7 cellular contexts compared by ENCODE assay signal in genomic region chr3:196080997-196081833, GRCh38.
A peak's percentile ranks its signal among the peaks of the same experiment; 100 is the strongest.
DNase-seq lines count a peak whose midpoint lies in the region; ATAC-seq lines count a peak whose summit lies in the region.

No MANE protein-coding gene starts in this region.

- ATAC-seq in GM18508 (IDR thresholded peaks at IDR 0.05; ENCODE audit: insufficient read depth, unreplicated experiment) (peak; percentile 25), HG02852 (IDR thresholded peaks at IDR 0.05; ENCODE audit: unreplicated experiment) (peak; percentile 28)
- ATAC-seq in activated CD4-positive, CD25-positive, alpha-beta regulatory T cell treated with anti-CD3 and anti-CD28 coated beads, Interleukin-2, amount 50 U/mL, for 24 hours, result peak; percentile 50 to 51
- peak; percentile 59 for ATAC-seq in central memory CD8-positive, alpha-beta T cell (replicated peaks; ENCODE audit: extremely low read depth, poor library complexity, severe bottlenecking)

- peak overlapping the region; percentile 92 for H3K4me3 Mint-ChIP-seq in central memory CD8-positive, alpha-beta T cell

- H3K4me1 Mint-ChIP-seq in central memory CD8-positive, alpha-beta T cell, result peaks cover 53% of the 10 kb centered on the region

- peaks cover 26% of the 10 kb centered on the region for H3K36me3 Mint-ChIP-seq in central memory CD8-positive, alpha-beta T cell (ENCODE audit: insufficient read depth)

- peak; percentile 21 for DNase-seq in NCI-H1694 (lab: John Stamatoyannopoulos, UW)
- peak; percentile 36 to 39 for DNase-seq in central memory CD8-positive, alpha-beta T cell (ENCODE audit: low spot score in 2 of 2)
- DNase-seq in kidney glomerular epithelial cell (lab: John Stamatoyannopoulos, UW), result peak; percentile 50
- DNase-seq in stimulated activated CD4-positive, alpha-beta T cell treated with anti-CD3 and anti-CD28 coated beads, Interleukin-15, amount 100 ng/mL, for 24 hours, result peak; percentile 72

- H3K27me3 Mint-ChIP-seq in central memory CD8-positive, alpha-beta T cell, result no peaks in the 10 kb centered on the region

- H3K27ac Mint-ChIP-seq in central memory CD8-positive, alpha-beta T cell (ENCODE audit: low read depth), result peak overlapping the region; percentile 88

- no peaks in the 10 kb centered on the region for H3K9me3 Mint-ChIP-seq in central memory CD8-positive, alpha-beta T cell

Comparison
In these comparisons a context has a peak if more than half of its experiments do, and no peak if none do; other contexts are left out.
1. Peak in every context shown above with its lines: DNase-seq and ATAC-seq.
2. DNase-seq: peak in every context shown above with its lines; median percentile 72 in stimulated activated CD4-positive, alpha-beta T cell treated with anti-CD3 and anti-CD28 coated beads, Interleukin-15, amount 100 ng/mL, for 24 hours; 50 in kidney glomerular epithelial cell; 38 in central memory CD8-positive, alpha-beta T cell; 21 in NCI-H1694.